ENCODE assay signal across 1 cellular context in genomic region chr9:32384002-32384363, GRCh38.
TF ChIP-seq lines count a peak whose summit lies in the region.

No MANE protein-coding gene starts in this region.

TF ChIP-seq in GM23338, 12 proteins besides CTCF, POLR2A, EP300 and RAD21 (continued from another document):
- TF ChIP-seq REST (IDR thresholded peaks at IDR 0.05; ENCODE audit: unreplicated experiment) (no peak), ZNF331 (CRISPR knock-in tag; IDR thresholded peaks at IDR 0.05; ENCODE audit: low read depth) (no peak)
TF ChIP-seq in GM23338: peak in this region for 0.
